14 cellular contexts compared by ENCODE assay signal in the genomic region with DNA sequence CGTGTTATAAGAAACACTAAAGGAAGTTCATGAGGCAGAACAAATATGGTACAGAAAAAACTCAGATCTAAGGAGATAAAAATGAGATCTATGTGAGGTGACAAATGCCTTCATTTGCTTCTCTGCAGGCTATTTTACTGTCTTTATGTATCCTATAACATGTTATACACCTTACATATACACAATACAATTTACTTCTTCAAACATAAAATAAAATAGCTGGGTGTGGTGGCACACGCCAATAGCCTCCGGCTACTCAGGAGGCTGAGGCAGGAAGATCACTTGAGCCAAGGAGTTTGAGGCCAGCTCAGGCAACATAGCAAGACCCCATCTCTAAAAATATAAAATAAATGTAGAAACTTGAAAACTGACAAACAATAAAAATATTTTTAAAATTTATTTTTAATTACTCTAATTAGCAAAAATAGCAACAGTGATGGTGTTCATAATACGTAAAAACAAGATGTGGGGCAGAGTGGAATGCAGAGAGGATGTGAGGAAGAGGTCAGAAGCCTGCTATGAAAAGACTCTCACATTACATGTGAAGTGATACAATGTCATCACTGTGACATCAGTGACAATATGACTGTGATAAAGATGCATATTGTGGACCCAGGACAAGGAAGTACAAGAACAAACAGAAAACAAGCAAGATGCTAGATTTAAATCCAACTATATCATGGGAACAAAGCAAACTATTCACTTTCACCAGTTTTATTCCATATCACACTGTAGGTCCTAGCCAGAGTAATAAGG.
"Had no signal": no experiment of that assay in that cellular context is flagged by ENCODE, and none has a peak within 500 bp of the region (broad histone marks: within the 10 kb centered on the region; RNA-seq: fewer than 3 reads in every experiment).

No MANE protein-coding gene starts in this region.

- FAIRE-seq: kidney, TTC549 had no signal

- H3K4me1 ChIP-seq: gastroesophageal sphincter, right atrium auricular region had no signal

- H3K4me3 Mint-ChIP-seq: activated naive CD8-positive, alpha-beta T cell treated with anti-CD3 and anti-CD28 coated beads, Interleukin-2, amount 10 ng/mL, durations not matched to agents 7 days and 5 days; activated T-cell treated with anti-CD3 and anti-CD28 coated beads, Interleukin-2, amount 50 U/mL, for 4 hours; stimulated activated naive B cell treated with anti-CD40 and anti-IgM and Interleukin-4, amounts not matched to agents 10 μg/mL and 1 μg/mL and 100 μg/mL, for 72 hours; type B pancreatic cell had no signal

- ATAC-seq: activated T-cell treated with anti-CD3 and anti-CD28 coated beads, Interleukin-2, amount 50 U/mL, for 4 hours; gastroesophageal sphincter; left ventricle myocardium superior had no signal

- H3K27ac Mint-ChIP-seq: stimulated activated naive B cell treated with anti-CD40 and anti-IgM and Interleukin-4, amounts not matched to agents 10 μg/mL and 1 μg/mL and 100 μg/mL, for 72 hours had no signal

- H3K27ac ChIP-seq: gastroesophageal sphincter, right atrium auricular region had no signal

- H3K4me3 ChIP-seq: gastroesophageal sphincter, right atrium auricular region, smooth muscle cell had no signal

- H3K27me3 ChIP-seq: gastroesophageal sphincter, right atrium auricular region had no signal

- H3K27me3 Mint-ChIP-seq: activated naive CD8-positive, alpha-beta T cell treated with anti-CD3 and anti-CD28 coated beads, Interleukin-2, amount 10 ng/mL, durations not matched to agents 7 days and 5 days; stimulated activated naive B cell treated with anti-CD40 and anti-IgM and Interleukin-4, amounts not matched to agents 10 μg/mL and 1 μg/mL and 100 μg/mL, for 72 hours; type B pancreatic cell had no signal

- H3K4me2 ChIP-seq: smooth muscle cell had no signal

- DNase-seq: activated CD4-positive, alpha-beta T cell treated with anti-CD3 and anti-CD28 coated beads, Interleukin-2, amount 50 U/mL, for 4 hours; activated gamma-delta T cell treated with Interleukin-2 at 50 U/mL for 16 hours; activated naive CD8-positive, alpha-beta T cell treated with anti-CD3 and anti-CD28 coated beads, Interleukin-2, amount 10 ng/mL, durations not matched to agents 7 days and 5 days; activated T-cell treated with anti-CD3 and anti-CD28 coated beads, Interleukin-2, amount 50 U/mL, for 4 hours; anterior cingulate cortex; kidney; left ventricle myocardium superior; mesendoderm; stimulated activated naive B cell treated with anti-CD40 and anti-IgM and Interleukin-4, amounts not matched to agents 10 μg/mL and 1 μg/mL and 100 μg/mL, for 72 hours had no signal

- H3K9me3 Mint-ChIP-seq: activated naive CD8-positive, alpha-beta T cell treated with anti-CD3 and anti-CD28 coated beads, Interleukin-2, amount 10 ng/mL, durations not matched to agents 7 days and 5 days; activated T-cell treated with anti-CD3 and anti-CD28 coated beads, Interleukin-2, amount 50 U/mL, for 4 hours; type B pancreatic cell had no signal

- H3K9me3 ChIP-seq: gastroesophageal sphincter, right atrium auricular region had no signal
